ENCODE assay signal across 6 cellular contexts in genomic region chr3:183167975-183168374, GRCh38. TPM values are rescaled to one million over a fixed set of nuclear protein-coding genes. Genes with fewer than 3 reads are reported as not detected.
DNase-seq lines count a peak whose midpoint lies in the region; ATAC-seq, FAIRE-seq and TF ChIP-seq lines count a peak whose summit lies in the region.
"Not testable (repeated sequence)": the region's sequence is repeated elsewhere in the genome, so short reads cannot be mapped to it uniquely, and the experiment has no call there.
"Had no signal": no experiment of that assay in that cellular context is flagged by ENCODE, and none has a peak within 500 bp of the region (broad histone marks: within the 10 kb centered on the region; RNA-seq: fewer than 3 reads in every experiment).

No MANE protein-coding gene starts in this region.

- TF ChIP-seq POLR2A in HepG2 (IDR thresholded peaks at IDR 0.05; ENCODE audit: insufficient read depth in 1 of 2, low read depth in 2 of 2, low read length in 2 of 2): not testable (repeated sequence)

- H3K4me2 ChIP-seq in HepG2 (ENCODE audit: low read depth, low read length): not testable (repeated sequence)

- CTCF ChIA-PET in activated naive CD4-positive, alpha-beta T cell treated with anti-CD3 and anti-CD28 coated beads, Interleukin-2, amount 10 ng/mL, durations not matched to agents 7 days and 5 days (lab: Charles Lee); HepG2 (lab: Yijun Ruan, JAX; ENCODE audit: low intra/inter-chr PET ratio, low total read pairs): not testable (repeated sequence)

- peaks cover 23% of the 10 kb centered on the region for H3K27me3 Mint-ChIP-seq in activated naive CD4-positive, alpha-beta T cell treated with anti-CD3 and anti-CD28 coated beads, Interleukin-2, amount 10 ng/mL, durations not matched to agents 7 days and 5 days

- in situ Hi-C loops in HepG2 (cut with HindIII; ENCODE audit: extremely low pct_ligation_motif_present, low pct_unique_long_range_greater_than_20kb): not testable (repeated sequence)

- not testable (repeated sequence) for H3K27ac Mint-ChIP-seq in activated naive CD4-positive, alpha-beta T cell treated with anti-CD3 and anti-CD28 coated beads, Interleukin-2, amount 10 ng/mL, durations not matched to agents 7 days and 5 days

- WGBS in HepG2 (ENCODE audit: low lambda C conversion rate): 25% methylated on average over 1 of the region's 1 CpG
- 85% methylated on average over 1 of the region's 1 CpG for WGBS in liver
- 14 to 58% (median 48%) methylated on average over 1 of the region's 1 CpG for WGBS in small intestine, 3 donors

- H3K36me3 ChIP-seq in HepG2 (replicated peaks in 1 of 2; ENCODE audit: control insufficient read depth in 1 of 2, insufficient read depth in 2 of 2, low read length in 2 of 2); liver (ENCODE audit: control insufficient read depth in 4 of 4, insufficient read depth in 3 of 4, low read depth in 1 of 4, low read length in 3 of 4); small intestine (ENCODE audit: control insufficient read depth in 2 of 2, insufficient read depth in 2 of 2, low read length in 2 of 2): not testable (repeated sequence)

- FAIRE-seq in HepG2 (lab: Jason Lieb, UNC); small intestine (lab: Jason Lieb, UNC): not testable (repeated sequence)

- not testable (repeated sequence) for H3K4me1 Mint-ChIP-seq in activated naive CD4-positive, alpha-beta T cell treated with anti-CD3 and anti-CD28 coated beads, Interleukin-2, amount 10 ng/mL, durations not matched to agents 7 days and 5 days

- not testable (repeated sequence) for H3K9me3 Mint-ChIP-seq in activated naive CD4-positive, alpha-beta T cell treated with anti-CD3 and anti-CD28 coated beads, Interleukin-2, amount 10 ng/mL, durations not matched to agents 7 days and 5 days

- not testable (repeated sequence) for H3K4me1 ChIP-seq in HepG2 (ENCODE audit: insufficient read depth, low read length); liver (ENCODE audit: control insufficient read depth in 4 of 4, insufficient read depth in 4 of 4, low read length in 3 of 4); small intestine (ENCODE audit: control insufficient read depth in 2 of 2, insufficient read depth in 1 of 2, low read depth in 1 of 2, low read length in 1 of 2)

- not testable (repeated sequence) for H3K9ac ChIP-seq in HepG2 (ENCODE audit: insufficient read depth, low read depth, low read length); liver (ENCODE audit: low read depth in 1 of 2, low read length in 2 of 2)

- not testable (repeated sequence) for H3K27ac ChIP-seq in HepG2 (ENCODE audit: extremely low read length, insufficient read depth, low read length); liver (ENCODE audit: low read depth in 1 of 2, low read length in 2 of 2); small intestine (ENCODE audit: low read depth in 1 of 2, low read length in 1 of 2)

- H3K4me3 ChIP-seq in HepG2 (replicated peaks in 1 of 3; ENCODE audit: insufficient read depth in 1 of 3, low read depth in 2 of 3, low read length in 3 of 3); liver (ENCODE audit: low read depth in 1 of 3, low read length in 3 of 3); small intestine (ENCODE audit: low read depth in 1 of 2, low read length in 2 of 2): not testable (repeated sequence)

- not testable (repeated sequence) for H3K36me3 Mint-ChIP-seq in activated naive CD4-positive, alpha-beta T cell treated with anti-CD3 and anti-CD28 coated beads, Interleukin-2, amount 10 ng/mL, durations not matched to agents 7 days and 5 days

- not testable (repeated sequence) for H3K9me3 ChIP-seq in HepG2 (ENCODE audit: low read length); liver (ENCODE audit: control insufficient read depth in 4 of 4, low read length in 3 of 4); small intestine (ENCODE audit: control insufficient read depth, low read depth)

- not testable (repeated sequence) for TF ChIP-seq RAD21 in HepG2 (CRISPR knock-in tag; IDR thresholded peaks at IDR 0.05); liver (IDR thresholded peaks at IDR 0.05)

- H4K20me1 ChIP-seq in HepG2 (ENCODE audit: insufficient read depth, low read length): not testable (repeated sequence)

- ATAC-seq in HepG2: not testable (repeated sequence)

- intact Hi-C loops in HepG2 (cut with micrococcal nuclease; ENCODE audit: unreplicated experiment): loop anchor here (5.0 kb wide), 1 partner anchor 1204 kb away; no protein-coding TSS in a partner anchor

- not testable (repeated sequence) for TF ChIP-seq CTCF in HepG2 (CRISPR knock-in tag; IDR thresholded peaks at IDR 0.05); liver (IDR thresholded peaks at IDR 0.05; ENCODE audit: low read depth, low read length, missing input control)

- H2AFZ ChIP-seq in HepG2 (ENCODE audit: low read length): not testable (repeated sequence)

- not testable (repeated sequence) for H3K4me3 Mint-ChIP-seq in activated naive CD4-positive, alpha-beta T cell treated with anti-CD3 and anti-CD28 coated beads, Interleukin-2, amount 10 ng/mL, durations not matched to agents 7 days and 5 days

- H3K27me3 ChIP-seq in HepG2 (ENCODE audit: control insufficient read depth in 1 of 2, insufficient read depth in 2 of 2, low read length in 2 of 2); liver (ENCODE audit: control insufficient read depth in 4 of 4, insufficient read depth in 4 of 4, low read length in 3 of 4); small intestine (ENCODE audit: control insufficient read depth in 2 of 2, insufficient read depth in 2 of 2, low read length in 2 of 2): not testable (repeated sequence)

- POLR2A ChIA-PET in HepG2 (lab: Yijun Ruan, JAX): not testable (repeated sequence)

- H3K79me2 ChIP-seq in HepG2 (ENCODE audit: insufficient read depth, low read length): not testable (repeated sequence)

- BruUV-seq in HepG2 (replicated peaks; lab: Mats Ljungman, UMichigan): not testable (repeated sequence)

- not testable (repeated sequence) for TF ChIP-seq EP300 in HepG2 (IDR thresholded peaks at IDR 0.05; ENCODE audit: low read depth in 2 of 2, low read length in 2 of 2); HepG2 (CRISPR knock-in tag; IDR thresholded peaks at IDR 0.05; ENCODE audit: borderline replicate concordance)

- peak; percentile 13 for DNase-seq in activated naive CD4-positive, alpha-beta T cell treated with anti-CD3 and anti-CD28 coated beads, Interleukin-2, amount 10 ng/mL, durations not matched to agents 7 days and 5 days
- not testable (repeated sequence) for DNase-seq in HepG2 (ENCODE audit: low spot score)
- peak; percentile 53 for DNase-seq in small intestine

TF ChIP-seq in HepG2, 621 proteins besides CTCF, POLR2A, EP300 and RAD21:
- TF ChIP-seq HNF4A (CRISPR knock-in tag; IDR thresholded peaks at IDR 0.05): peak; percentile 53

TF ChIP-seq in liver, 16 proteins besides CTCF, POLR2A, EP300 and RAD21:
- peak; percentile 25 to 56 for TF ChIP-seq HNF4A (conservative IDR thresholded peaks at IDR 0.05)

RNA-seq across cellular contexts. Expression of gene LAMP3, which starts 5.4 kb away (rescaled TPM):
- total RNA-seq in HepG2 (2016; rRNA removed; fragmentation: Illumina TruSeq; extraction: Trizol) (0.07 TPM in 1 of 2 replicates, not detected in the other), liver (under 1 TPM in 1 of 2 donors, not detected in 1; 0.19 TPM)
- total RNA-seq in HepG2 (2016; cell fraction: cytosol; rRNA removed; fragmentation: Illumina TruSeq; extraction: Trizol; ENCODE audit: low read depth): not detected in 2 replicates
- 0.04 TPM in 1 of 2 replicates, not detected in the other for total RNA-seq in HepG2 (2016; cell fraction: insoluble cytoplasmic fraction; rRNA removed; fragmentation: Illumina TruSeq; extraction: Trizol)
- total RNA-seq in HepG2 (2016; cell fraction: membrane; rRNA removed; fragmentation: Illumina TruSeq; extraction: Trizol): not detected in 2 replicates
- total RNA-seq in HepG2 (2016; cell fraction: nucleus; rRNA removed; fragmentation: Illumina TruSeq; extraction: Trizol): 0.09 TPM in 1 of 2 replicates, not detected in the other
- polyA plus RNA-seq in HepG2 (2011; rRNA removed) (0.04 TPM in 2 replicates), liver (under 1 TPM; 0.07 to 0.10 TPM), small intestine (1 to 10 TPM in 2 of 3 donors, under 1 TPM in 1; 0.27 to 2.2 (median 1.1) TPM)
- polyA plus RNA-seq in HepG2 (2011; cell fraction: cytosol; rRNA removed): 0.03 TPM in 1 of 2 replicates, not detected in the other
- polyA plus RNA-seq in HepG2 (2011; cell fraction: nucleus; rRNA removed): not detected in 2 replicates
- polyA plus RNA-seq in HepG2 (2012): 0.12 and 0.23 TPM in 2 replicates
- not detected in 2 replicates for polyA plus RNA-seq in HepG2 (2016; cell fraction: cytosol; fragmentation: Illumina TruSeq; extraction: Trizol; ENCODE audit: low read depth)
- 0.12 and 0.13 TPM in 2 replicates for polyA plus RNA-seq in HepG2 (2016; cell fraction: insoluble cytoplasmic fraction; fragmentation: Illumina TruSeq; extraction: Trizol; ENCODE audit: low read depth)
- polyA plus RNA-seq in HepG2 (2016; cell fraction: membrane; fragmentation: Illumina TruSeq; extraction: Trizol; ENCODE audit: low read depth): 0.08 TPM in 1 of 2 replicates, not detected in the other
- polyA plus RNA-seq in HepG2 (2016; cell fraction: nucleus; fragmentation: Illumina TruSeq; extraction: Trizol; ENCODE audit: insufficient read depth, low read depth): 0.44 TPM in 1 of 2 replicates, not detected in the other
- not detected in 2 replicates for polyA minus RNA-seq in HepG2 (2011; rRNA and poly(A)+ RNA removed; ENCODE audit: low replicate concordance)
- polyA minus RNA-seq in HepG2 (2011; cell fraction: cytosol; rRNA and poly(A)+ RNA removed): not detected in 2 replicates
- polyA minus RNA-seq in HepG2 (2011; cell fraction: nucleus; rRNA and poly(A)+ RNA removed): not detected in 2 replicates
- total RNA-seq: A172 had no signal
- polyA plus RNA-seq: CD14-positive monocyte had no signal
